8 cellular contexts compared by ENCODE assay signal in the genomic region with DNA sequence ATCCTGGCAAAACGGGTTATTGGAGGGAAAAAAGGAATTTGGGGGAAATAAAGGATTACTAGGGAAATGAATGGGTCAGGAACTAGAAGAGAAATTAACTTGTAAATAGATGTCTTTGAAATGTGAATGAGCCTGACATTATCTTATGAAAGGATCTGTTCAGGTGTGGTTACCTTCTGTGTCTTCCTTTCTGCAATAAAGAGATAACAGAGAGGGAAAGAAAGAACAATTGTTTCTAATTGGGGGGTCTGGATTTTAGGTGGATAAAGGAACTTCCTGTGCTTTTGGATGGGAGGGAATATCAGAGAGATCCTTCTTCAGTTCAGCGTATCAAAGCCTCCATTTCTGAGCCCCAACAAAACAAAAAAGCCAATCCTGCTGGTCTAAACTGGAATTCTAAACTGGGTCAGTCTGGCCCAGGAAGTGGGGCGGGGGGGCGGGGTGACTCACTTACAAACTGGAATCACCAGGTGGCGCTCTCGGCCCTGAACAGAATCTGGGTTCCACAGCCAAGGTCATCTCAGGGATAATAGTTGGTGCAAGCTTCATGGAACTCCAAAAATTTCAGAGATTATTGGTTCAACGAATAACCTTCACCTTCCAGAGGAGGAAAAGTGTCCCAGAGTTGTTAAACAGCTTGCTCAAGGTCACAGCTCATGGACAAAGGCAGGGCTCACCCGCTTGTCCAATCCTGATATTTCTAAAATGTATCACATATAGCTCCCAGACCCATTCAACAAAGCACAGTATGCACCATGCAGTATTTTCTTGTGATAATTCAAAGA. TPM values are rescaled to one million over a fixed set of nuclear protein-coding genes. Genes with fewer than 3 reads are reported as not detected.
DNase-seq lines count a peak whose midpoint lies in the region; ATAC-seq, FAIRE-seq and TF ChIP-seq lines count a peak whose summit lies in the region.

No MANE protein-coding gene starts in this region.

- peak; percentile 50 to 70 (median 64) for TF ChIP-seq CTCF in GM12878 (IDR thresholded peaks at IDR 0.05 in 2 of 3, conservative IDR thresholded peaks at IDR 0.05 in 1 of 3; ENCODE audit: control insufficient read depth in 2 of 3, extremely low read depth in 1 of 3, insufficient read depth in 1 of 3, low read depth in 3 of 3, low read length in 3 of 3)

- H3K79me2 ChIP-seq in GM12878 (ENCODE audit: control insufficient read depth, insufficient read depth, low read length): no peaks in the 10 kb centered on the region

- H3K27me3 ChIP-seq in GM12878 (replicated peaks in 1 of 2; ENCODE audit: control insufficient read depth in 2 of 2, insufficient read depth in 2 of 2, low read length in 1 of 2): no peaks in the 10 kb centered on the region
- no peaks in the 10 kb centered on the region for H3K27me3 ChIP-seq in skeletal muscle satellite cell (ENCODE audit: control insufficient read depth, insufficient read depth, low read length)

- no TSS peak for BruUV-seq in GM12878 (replicated peaks; lab: Mats Ljungman, UMichigan)

- SMC1A ChIA-PET in GM12878 (lab: Charles Lee; ENCODE audit: uncharacterized antibody, unreplicated experiment): interaction anchor here (0.6 to 4.8 kb wide), 21 partner anchors 9 to 259 kb away, joined by 3 to 105 read pairs (median 4); partner anchors contain the start of genes PEBP1 and SUDS3

- ATAC-seq in GM21723 (IDR thresholded peaks at IDR 0.05; ENCODE audit: unreplicated experiment): peak; percentile 69
- peak; percentile 97 for ATAC-seq in GM12878

- H4K20me1 ChIP-seq in GM12878 (ENCODE audit: control insufficient read depth, insufficient read depth): no peaks in the 10 kb centered on the region

- no peak for TF ChIP-seq EP300 in GM12878 (IDR thresholded peaks at IDR 0.05; ENCODE audit: borderline replicate concordance in 1 of 2, control insufficient read depth in 1 of 2, low read depth in 2 of 2, low read length in 2 of 2)

- peak; percentile 75 for FAIRE-seq in GM12878 (lab: Jason Lieb, UNC)

- 15% methylated on average over 8 of the region's 8 CpGs for WGBS in GM12878 (ENCODE audit: insufficient coverage, insufficient replicate concordance, low lambda C conversion rate, missing lambda C conversion rate)

- no peaks in the 10 kb centered on the region; the same call in 1 of the 2 replicates for H3K4me1 ChIP-seq in GM12878 (ENCODE audit: control insufficient read depth, insufficient read depth, low read length)
- peaks cover 6% of the 10 kb centered on the region for H3K4me1 ChIP-seq in skeletal muscle satellite cell (ENCODE audit: control insufficient read depth, insufficient read depth, low read length)

- H3K36me3 ChIP-seq in GM12878 (ENCODE audit: control insufficient read depth in 2 of 2, insufficient read depth in 2 of 2, low read length in 1 of 2) (no peaks in the 10 kb centered on the region), skeletal muscle satellite cell (ENCODE audit: insufficient read depth, low read length) (no peaks in the 10 kb centered on the region)

- H3K27ac ChIP-seq in GM12878 (ENCODE audit: control insufficient read depth, insufficient read depth): peak overlapping the region; percentile 83

- intact Hi-C loops in GM12878 (cut with micrococcal nuclease; ENCODE audit: unreplicated experiment): loop anchor here (1.0 kb wide), 1 partner anchor 256 kb away; the partner anchor contains the start of gene SUDS3

- TF ChIP-seq POLR2A in GM12878 (IDR thresholded peaks at IDR 0.05; ENCODE audit: low read depth, low read length): no peak

- RAD21 ChIA-PET in GM12878 (lab: Charles Lee; ENCODE audit: unreplicated experiment): interaction anchor here (0.7 to 4.9 kb wide), 22 partner anchors 12 to 916 kb away, joined by 3 to 126 read pairs (median 4); partner anchors contain the start of genes PEBP1, SUDS3 and TAOK3

- H2AFZ ChIP-seq in GM12878 (ENCODE audit: control insufficient read depth, low read depth, low read length): peak overlapping the region; percentile 95

- in situ Hi-C loops in GM12878 (cut with MboI): loop anchor here (25.0 kb wide), 2 partner anchors 917 to 1417 kb away; no protein-coding TSS in a partner anchor

- TF ChIP-seq RAD21 in GM12878 (IDR thresholded peaks at IDR 0.05; ENCODE audit: insufficient read depth, low read depth, low read length): peak; percentile 70

- H3K4me2 ChIP-seq in GM12878 (ENCODE audit: control insufficient read depth, insufficient read depth) (no peak overlapping the region), skeletal muscle satellite cell (ENCODE audit: low read length) (peak overlapping the region; percentile 19)

- POLR2A ChIA-PET in GM12878 (lab: Charles Lee): interaction anchor here (0.6 to 1.9 kb wide), 4 partner anchors 15 to 255 kb away, joined by 3 to 19 read pairs (median 5); partner anchors contain the start of genes PEBP1 and SUDS3

- CTCF ChIA-PET in GM12878 (lab: Yijun Ruan, JAX): interaction anchor here (0.5 to 5.1 kb wide), 44 partner anchors 9 to 1448 kb away, joined by 3 to 171 read pairs (median 4); partner anchors contain the start of genes PEBP1, SUDS3 and TAOK3

- H3K4me3 ChIP-seq in GM12878 (no peak overlapping the region), skeletal muscle satellite cell (ENCODE audit: low read length) (no peak overlapping the region)

- DNase-seq in COLO829 (ENCODE audit: low spot score): peak; percentile 88
- peak; percentile 60 for DNase-seq in NCI-H1105 treated with DMSO at 0.1 percent for 48 hours (lab: John Stamatoyannopoulos, UW)
- DNase-seq in T1000 (lab: John Stamatoyannopoulos, UW): peak; percentile 42
- no peak for DNase-seq in GM12878 (ENCODE audit: low read depth, low spot score)
- peak; percentile 98 for DNase-seq in iPS DF 19.7 (ENCODE audit: low read depth, low spot score)
- no peak for DNase-seq in SKM-1 treated with dmso at 0.1 percent for 144 hours (lab: John Stamatoyannopoulos, UW; ENCODE audit: unreplicated experiment)

- H3K9me3 ChIP-seq in GM12878 (replicated peaks; ENCODE audit: control insufficient read depth, insufficient read depth, low read length) (no peaks in the 10 kb centered on the region), skeletal muscle satellite cell (replicated peaks; ENCODE audit: low read length) (no peaks in the 10 kb centered on the region)

- H3K9ac ChIP-seq in GM12878 (ENCODE audit: control insufficient read depth, insufficient read depth, low read length) (peak overlapping the region; percentile 71), skeletal muscle satellite cell (ENCODE audit: low read depth, low read length) (peak overlapping the region; percentile 82)

RNA-seq across cellular contexts. Expression of gene PEBP1, which starts 15.2 kb away (rescaled TPM):
- 11.8 and 17.9 TPM in 2 replicates for total RNA-seq in GM12878 (2013; cell fraction: nucleolus; rRNA removed)
- 222 and 228 TPM in 2 replicates for total RNA-seq in GM12878 (2014; rRNA removed)
- total RNA-seq in GM12878 (2014; rRNA removed; fragmentation: Illumina TruSeq; extraction: Trizol): 181 and 208 TPM in 2 replicates
- 186 and 193 TPM in 2 replicates for total RNA-seq in GM12878 (2021)
- polyA plus RNA-seq in GM12878 (2011; ENCODE audit: low read depth): 97.1 TPM
- 147 and 217 TPM in 2 replicates for polyA plus RNA-seq in GM12878 (2011; rRNA removed)
- 244 and 255 TPM in 2 replicates for polyA plus RNA-seq in GM12878 (2011; cell fraction: cytosol; rRNA removed)
- polyA plus RNA-seq in GM12878 (2011; cell fraction: nucleus; rRNA removed): 105 and 119 TPM in 2 replicates
- polyA plus RNA-seq in GM12878 (2012): 140 and 147 TPM in 2 replicates
- 153 and 203 TPM in 2 replicates for polyA plus RNA-seq in GM12878 (2014; fragmentation: Illumina TruSeq; extraction: Trizol)
- 100 to 1,000 TPM in 1 of 2 experiments, 10 to 100 TPM in 1; 79.4 to 150 TPM for polyA plus RNA-seq in GM12878 (2014; fragmentation: Nextera tagmentation; extraction: Ambion mirVana)
- 179 and 205 TPM in 2 replicates for polyA plus RNA-seq in GM12878 (2014; rRNA removed)
- 100 to 1,000 TPM; 413 to 415 TPM for polyA plus RNA-seq in GM12878 (2016; fragmentation: Nextera tagmentation; extraction: Ambion mirVana)
- 85.2 and 117 TPM in 2 replicates for polyA minus RNA-seq in GM12878 (2011; rRNA and poly(A)+ RNA removed)
- polyA minus RNA-seq in GM12878 (2011; cell fraction: cytosol; rRNA and poly(A)+ RNA removed): 50.8 and 57.1 TPM in 2 replicates
- polyA minus RNA-seq in GM12878 (2011; cell fraction: nucleus; rRNA and poly(A)+ RNA removed): 14.5 and 28.7 TPM in 2 replicates
- 109 and 111 TPM in 2 replicates for total RNA-seq in skeletal muscle satellite cell (2012; rRNA removed)

RNA-seq across cellular contexts. Expression of gene VSIG10, which starts 17.0 kb away (rescaled TPM):
- total RNA-seq in GM12878 (2013; cell fraction: nucleolus; rRNA removed): 5.7 and 11.5 TPM in 2 replicates
- total RNA-seq in GM12878 (2014; rRNA removed) (6.7 and 8.3 TPM in 2 replicates), GM12878 (2014; rRNA removed; fragmentation: Illumina TruSeq; extraction: Trizol) (4.5 and 5.3 TPM in 2 replicates), GM12878 (2021) (3.2 and 5.6 TPM in 2 replicates)
- polyA plus RNA-seq in GM12878 (2011; ENCODE audit: low read depth): 0.88 TPM
- polyA plus RNA-seq in GM12878 (2011; rRNA removed) (3.4 TPM in 2 replicates), GM12878 (2014; fragmentation: Illumina TruSeq; extraction: Trizol) (5.9 TPM in 1 of 2 replicates, not detected in the other), GM12878 (2014; fragmentation: Nextera tagmentation; extraction: Ambion mirVana) (1 to 10 TPM; 4.5 to 6.8 TPM), GM12878 (2014; rRNA removed) (5.3 and 7.2 TPM in 2 replicates), GM12878 (2016; fragmentation: Nextera tagmentation; extraction: Ambion mirVana) (10 to 100 TPM in 1 of 2 experiments, 1 to 10 TPM in 1; 5.0 to 10.2 TPM)
- 5.7 and 11.7 TPM in 2 replicates for polyA plus RNA-seq in GM12878 (2011; cell fraction: cytosol; rRNA removed)
- 3.0 and 5.6 TPM in 2 replicates for polyA plus RNA-seq in GM12878 (2011; cell fraction: nucleus; rRNA removed)
- 2.0 and 2.9 TPM in 2 replicates for polyA plus RNA-seq in GM12878 (2012)
- 3.6 and 5.4 TPM in 2 replicates for polyA minus RNA-seq in GM12878 (2011; rRNA and poly(A)+ RNA removed)
- 0.31 and 2.4 TPM in 2 replicates for polyA minus RNA-seq in GM12878 (2011; cell fraction: cytosol; rRNA and poly(A)+ RNA removed)
- polyA minus RNA-seq in GM12878 (2011; cell fraction: nucleus; rRNA and poly(A)+ RNA removed): 2.5 TPM in 2 replicates
- 12.2 and 25.3 TPM in 2 replicates for total RNA-seq in skeletal muscle satellite cell (2012; rRNA removed)

RNA-seq across cellular contexts. Expression of gene WSB2, which starts 59.8 kb away (rescaled TPM):
- 29.8 and 34.6 TPM in 2 replicates for total RNA-seq in GM12878 (2013; cell fraction: nucleolus; rRNA removed)
- total RNA-seq in GM12878 (2014; rRNA removed) (66.7 and 83.7 TPM in 2 replicates), GM12878 (2014; rRNA removed; fragmentation: Illumina TruSeq; extraction: Trizol) (40.4 and 41.5 TPM in 2 replicates), GM12878 (2021) (56.8 and 59.0 TPM in 2 replicates)
- 27.2 TPM for polyA plus RNA-seq in GM12878 (2011; ENCODE audit: low read depth)
- polyA plus RNA-seq in GM12878 (2011; rRNA removed) (71.0 and 82.6 TPM in 2 replicates), GM12878 (2014; fragmentation: Illumina TruSeq; extraction: Trizol) (44.1 and 59.0 TPM in 2 replicates), GM12878 (2014; fragmentation: Nextera tagmentation; extraction: Ambion mirVana) (10 to 100 TPM; 30.0 to 33.6 TPM), GM12878 (2014; rRNA removed) (46.0 and 46.3 TPM in 2 replicates), GM12878 (2016; fragmentation: Nextera tagmentation; extraction: Ambion mirVana) (10 to 100 TPM; 18.3 to 19.4 TPM)
- polyA plus RNA-seq in GM12878 (2011; cell fraction: cytosol; rRNA removed): 111 and 139 TPM in 2 replicates
- polyA plus RNA-seq in GM12878 (2011; cell fraction: nucleus; rRNA removed): 40.2 and 48.5 TPM in 2 replicates
- polyA plus RNA-seq in GM12878 (2012): 31.8 and 33.7 TPM in 2 replicates
- 222 and 231 TPM in 2 replicates for polyA minus RNA-seq in GM12878 (2011; rRNA and poly(A)+ RNA removed)
- polyA minus RNA-seq in GM12878 (2011; cell fraction: cytosol; rRNA and poly(A)+ RNA removed): 60.9 and 67.1 TPM in 2 replicates
- polyA minus RNA-seq in GM12878 (2011; cell fraction: nucleus; rRNA and poly(A)+ RNA removed): 26.7 and 39.5 TPM in 2 replicates
- 121 and 142 TPM in 2 replicates for total RNA-seq in skeletal muscle satellite cell (2012; rRNA removed)

Comparison
In these comparisons a context has a peak if more than half of its experiments do, and no peak if none do; other contexts are left out.
1. DNase-seq: peak in COLO829 (single experiment), NCI-H1105 treated with DMSO at 0.1 percent for 48 hours (single experiment), T1000 (single experiment) and iPS DF 19.7 (single experiment); none in GM12878 (single experiment) and SKM-1 treated with dmso at 0.1 percent for 144 hours (single experiment).